ENCODE assay signal across 12 cellular contexts in the genomic region with DNA sequence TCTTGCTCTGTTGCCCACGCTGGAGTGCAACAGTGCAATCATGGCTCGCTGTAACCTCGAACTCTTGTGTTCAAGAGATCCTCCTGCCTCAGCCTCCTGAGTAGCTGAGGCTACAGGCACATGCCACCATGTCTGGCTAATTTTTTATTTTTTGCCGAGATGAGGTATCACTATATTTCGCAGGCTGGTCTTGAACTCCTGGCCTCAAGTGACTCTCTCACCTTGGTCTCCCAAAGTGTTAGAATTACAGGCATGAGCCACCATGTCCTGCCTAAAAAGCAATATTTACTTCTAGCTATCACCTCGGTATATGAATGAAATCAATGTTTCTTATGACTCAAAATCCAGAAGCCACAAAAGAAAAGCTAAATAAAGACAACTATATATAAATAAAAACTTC. TPM values are rescaled to one million over a fixed set of nuclear protein-coding genes. Genes with fewer than 3 reads are reported as not detected.
DNase-seq lines count a peak whose midpoint lies in the region; ATAC-seq and TF ChIP-seq lines count a peak whose summit lies in the region.
"Had no signal": no experiment of that assay in that cellular context is flagged by ENCODE, and none has a peak within 500 bp of the region (broad histone marks: within the 10 kb centered on the region; RNA-seq: fewer than 3 reads in every experiment).

No MANE protein-coding gene starts in this region.

- no peak overlapping the region for H3K4me3 ChIP-seq in PC-9
- no peak overlapping the region for H3K4me3 ChIP-seq in mesendoderm (ENCODE audit: low read length)
- H3K4me3 ChIP-seq: mucosa of descending colon had no signal

- CTCF ChIA-PET in PC-9 (lab: Charles Lee): no interaction called here

- H2BK5ac ChIP-seq in mesendoderm (ENCODE audit: low read length): no peak overlapping the region

- no peaks in the 10 kb centered on the region for H3K9me3 ChIP-seq in PC-9 (ENCODE audit: insufficient read depth, low read depth)
- H3K9me3 ChIP-seq: mucosa of descending colon had no signal

- H3K79me1 ChIP-seq in mesendoderm (ENCODE audit: low read length): peaks cover 14% of the 10 kb centered on the region

- H2AK5ac ChIP-seq in mesendoderm (ENCODE audit: low read length): no peak overlapping the region

- H3K4me2 ChIP-seq in PC-9 (peak overlapping the region; percentile 91), mesendoderm (ENCODE audit: low read length) (no peak overlapping the region)

- H2BK15ac ChIP-seq in mesendoderm (replicated peaks; ENCODE audit: low read depth): no peak overlapping the region

- peaks cover 11% of the 10 kb centered on the region for H3F3A ChIP-seq in PC-9 (ENCODE audit: insufficient read depth, low read depth)

- H3K18ac ChIP-seq in mesendoderm (ENCODE audit: low read length): no peak overlapping the region

- H3K4ac ChIP-seq in mesendoderm (ENCODE audit: low read depth, low read length): no peak overlapping the region

- intact Hi-C loops in PC-9 (cut with micrococcal nuclease; ENCODE audit: unreplicated experiment): loop anchor here (10.0 kb wide), 1 partner anchor 999 kb away; no protein-coding TSS in a partner anchor

- no peak overlapping the region for H4K5ac ChIP-seq in mesendoderm (ENCODE audit: low read length)

- H3K4me1 ChIP-seq in PC-9 (replicated peaks; ENCODE audit: insufficient read depth) (peaks cover 35% of the 10 kb centered on the region), mesendoderm (ENCODE audit: control insufficient read depth, low read depth, low read length) (peaks cover 7% of the 10 kb centered on the region)

- no peaks in the 10 kb centered on the region for H3K27me3 ChIP-seq in PC-9 (ENCODE audit: insufficient read depth, low read depth)
- H3K27me3 ChIP-seq in mesendoderm (ENCODE audit: insufficient read depth, low read length, poor library complexity): no peaks in the 10 kb centered on the region

- peaks cover 9% of the 10 kb centered on the region for H3K36me3 ChIP-seq in PC-9 (ENCODE audit: low read depth)
- H3K36me3 ChIP-seq in mesendoderm (ENCODE audit: control insufficient read depth, insufficient read depth, low read length): peaks cover 7% of the 10 kb centered on the region

- ATAC-seq in GM21381 (IDR thresholded peaks at IDR 0.05; ENCODE audit: unreplicated experiment): peak; percentile 4
- ATAC-seq in HG03571 (IDR thresholded peaks at IDR 0.05; ENCODE audit: unreplicated experiment): no peak
- ATAC-seq: Right ventricle myocardium inferior had no signal

- H3K27ac ChIP-seq in PC-9 (peak overlapping the region; percentile 6; the same call in 1 of the 2 replicates), mesendoderm (ENCODE audit: low read depth, low read length) (no peak overlapping the region)

- BruUV-seq in PC-9 (replicated peaks; lab: Mats Ljungman, UMichigan): no TSS peak

- H4K20me1 ChIP-seq in PC-9 (ENCODE audit: insufficient read depth): no peaks in the 10 kb centered on the region

- POLR2A ChIA-PET in PC-9 (lab: Charles Lee; ENCODE audit: unreplicated experiment): no interaction called here

- no CpG with 5 or more reads among the region's 6 CpGs for WGBS in mesendoderm (ENCODE audit: extremely low coverage, insufficient coverage, low lambda C conversion rate)

- no peak overlapping the region for H4K8ac ChIP-seq in mesendoderm (ENCODE audit: low read depth, low read length)

- DNase-seq in ELR (ENCODE audit: low read depth): peak; percentile 12
- DNase-seq in PC-9: no peak
- DNase-seq in mesendoderm: no peak
- no peak for DNase-seq in iPS-NIHi7 (ENCODE audit: extremely low spot score)
- DNase-seq in effector CD4-positive, alpha-beta T cell: no peak
- no peak for DNase-seq in DMS153 treated with DMSO at 0.1 percent for 48 hours (lab: John Stamatoyannopoulos, UW; ENCODE audit: unreplicated experiment)
- DNase-seq: activated CD4-positive, CD25-positive, alpha-beta regulatory T cell; hypothalamus had no signal

- no peak overlapping the region for H3K9ac ChIP-seq in mesendoderm (ENCODE audit: low read length)

- H2BK120ac ChIP-seq in mesendoderm (ENCODE audit: low read depth, low read length): no peak overlapping the region

- H3K56ac ChIP-seq in mesendoderm (ENCODE audit: low read length): peak overlapping the region; percentile 29

- no peaks in the 10 kb centered on the region for H3K9me2 ChIP-seq in PC-9 (ENCODE audit: insufficient read depth)

- TF ChIP-seq CTCF in PC-9 (conservative IDR thresholded peaks at IDR 0.05): no peak

- no peak overlapping the region for H2AFZ ChIP-seq in PC-9

- H3K79me2 ChIP-seq in PC-9 (ENCODE audit: low read depth) (peaks cover 41% of the 10 kb centered on the region), mesendoderm (ENCODE audit: control insufficient read depth, insufficient read depth, low read length) (peaks cover 23% of the 10 kb centered on the region)

- no peak overlapping the region for H3K23ac ChIP-seq in mesendoderm (ENCODE audit: low read length)

RNA-seq across cellular contexts. Expression of a gene that starts 2.2 kb away (rescaled TPM):
- 45.7 and 74.6 TPM in 2 replicates for total RNA-seq in PC-9 (2021)
- 79.4 TPM for polyA plus RNA-seq in mesendoderm (2013, experiment 1 of 2)
- 74.5 TPM for polyA plus RNA-seq in mesendoderm (2013, experiment 2 of 2)

RNA-seq across cellular contexts. Expression of a gene that starts 56.7 kb away (rescaled TPM):
- total RNA-seq in PC-9 (2021): 9.1 and 10.7 TPM in 2 replicates
- polyA plus RNA-seq in mesendoderm (2013, experiment 1 of 2): 1.3 TPM
- 1.3 TPM for polyA plus RNA-seq in mesendoderm (2013, experiment 2 of 2)
- total RNA-seq: Right ventricle myocardium inferior had no signal
